18 cellular contexts compared by ENCODE assay signal in the genomic region with DNA sequence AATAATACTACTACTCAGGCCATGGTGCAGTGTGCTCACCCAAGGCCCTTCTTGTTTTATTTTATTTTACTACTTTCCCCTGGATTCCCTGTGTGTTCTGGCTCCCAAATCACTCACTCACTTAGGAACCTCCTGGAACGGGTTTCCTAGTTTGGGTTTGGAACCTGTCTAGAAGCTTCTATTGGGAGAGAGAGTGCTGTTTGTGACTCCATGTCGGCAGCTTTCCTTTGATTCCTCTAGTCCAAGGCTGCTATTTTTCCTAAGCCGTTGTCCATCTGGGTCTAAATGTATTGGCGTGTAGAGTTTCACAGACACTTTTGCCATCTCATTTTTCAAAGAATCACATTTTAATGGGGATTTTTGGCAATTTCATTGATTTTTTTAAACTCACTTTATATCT.
DNase-seq lines count a peak whose midpoint lies in the region; ATAC-seq and TF ChIP-seq lines count a peak whose summit lies in the region.
"Had no signal": no experiment of that assay in that cellular context is flagged by ENCODE, and none has a peak within 500 bp of the region (broad histone marks: within the 10 kb centered on the region; RNA-seq: fewer than 3 reads in every experiment).

No MANE protein-coding gene starts in this region.

- TF ChIP-seq CTCF in Panc1 (IDR thresholded peaks at IDR 0.05) (no peak), progenitor cell of endocrine pancreas (IDR thresholded peaks at IDR 0.05; ENCODE audit: unreplicated experiment) (no peak)

- POLR2A ChIA-PET in Panc1 (lab: Charles Lee), result no interaction called here

- H3K4me1 Mint-ChIP-seq in progenitor cell of endocrine pancreas (ENCODE audit: low read depth), result peaks cover 69% of the 10 kb centered on the region
- peaks cover 0 to 4% of the 10 kb centered on the region in 2 donors for H3K4me1 Mint-ChIP-seq in natural killer cell treated with Interleukin-12 subunit alpha and Interleukin-12 subunit beta and Interleukin-15 and Interleukin-18, amount 100 ng/mL, for 72 hours (ENCODE audit: low read depth in 2 of 2)

- intact Hi-C loops in Panc1 (cut with micrococcal nuclease; ENCODE audit: unreplicated experiment), result no loop called here

- no TSS peak for BruUV-seq in Panc1 (replicated peaks; lab: Mats Ljungman, UMichigan)

- H3K4me3 Mint-ChIP-seq in progenitor cell of endocrine pancreas (ENCODE audit: low read depth), result peak overlapping the region; percentile 51
- no peak overlapping the region for H3K4me3 Mint-ChIP-seq in natural killer cell treated with Interleukin-12 subunit alpha and Interleukin-12 subunit beta and Interleukin-15 and Interleukin-18, amount 100 ng/mL, for 72 hours
- H3K4me3 Mint-ChIP-seq: H9 had no signal

- in situ Hi-C loops in Panc1 (cut with HindIII; ENCODE audit: low pct_unique_long_range_greater_than_20kb, low sequenced_read_pairs), result no loop called here

- no peak overlapping the region for H3K4me3 ChIP-seq in Panc1 (ENCODE audit: low read depth in 2 of 2, low read length in 2 of 2)
- H3K4me3 ChIP-seq in MG63, result no peak overlapping the region
- H3K4me3 ChIP-seq: K562, PC-9, SJSA1 had no signal

- no peaks in the 10 kb centered on the region for H3K36me3 Mint-ChIP-seq in progenitor cell of endocrine pancreas (ENCODE audit: insufficient read depth)
- H3K36me3 Mint-ChIP-seq in natural killer cell treated with Interleukin-12 subunit alpha and Interleukin-12 subunit beta and Interleukin-15 and Interleukin-18, amount 100 ng/mL, for 72 hours, result no peaks in the 10 kb centered on the region

- CTCF ChIA-PET in Panc1 (lab: Charles Lee), result no interaction called here

- H3K36me3 ChIP-seq in Panc1 (ENCODE audit: control insufficient read depth, insufficient read depth, low read length), result no peaks in the 10 kb centered on the region
- H3K36me3 ChIP-seq in MG63, result no peaks in the 10 kb centered on the region
- H3K36me3 ChIP-seq: SJSA1 had no signal

- H3K27ac ChIP-seq in Panc1 (ENCODE audit: low read length), result peak overlapping the region; percentile 67
- H3K27ac ChIP-seq: PC-9, SJSA1 had no signal

- H3K27me3 ChIP-seq in Panc1 (ENCODE audit: control insufficient read depth, insufficient read depth, low read length), result no peaks in the 10 kb centered on the region
- no peaks in the 10 kb centered on the region for H3K27me3 ChIP-seq in MG63
- H3K27me3 ChIP-seq: SJSA1 had no signal

- H3K27me3 Mint-ChIP-seq in progenitor cell of endocrine pancreas, result no peaks in the 10 kb centered on the region
- peaks cover 0 to 9% of the 10 kb centered on the region in 2 donors for H3K27me3 Mint-ChIP-seq in natural killer cell treated with Interleukin-12 subunit alpha and Interleukin-12 subunit beta and Interleukin-15 and Interleukin-18, amount 100 ng/mL, for 72 hours

- H3K9me3 Mint-ChIP-seq in progenitor cell of endocrine pancreas (ENCODE audit: low read depth), result no peaks in the 10 kb centered on the region
- H3K9me3 Mint-ChIP-seq in natural killer cell treated with Interleukin-12 subunit alpha and Interleukin-12 subunit beta and Interleukin-15 and Interleukin-18, amount 100 ng/mL, for 72 hours, result peaks cover 4% of the 10 kb centered on the region
- H3K9me3 Mint-ChIP-seq: H9 had no signal

- ATAC-seq in Panc1 (no peak), left lobe of liver (peak; percentile 9), HG02763 (IDR thresholded peaks at IDR 0.05; ENCODE audit: unreplicated experiment) (no peak)
- no peak for ATAC-seq in natural killer cell treated with Interleukin-12 subunit alpha and Interleukin-12 subunit beta and Interleukin-15 and Interleukin-18, amount 100 ng/mL, for 72 hours

- no peaks in the 10 kb centered on the region for H3K9me3 ChIP-seq in Panc1 (ENCODE audit: control insufficient read depth, insufficient read depth, low read depth, low read length)
- H3K9me3 ChIP-seq in MG63, result no peaks in the 10 kb centered on the region
- H3K9me3 ChIP-seq: SJSA1 had no signal

- H3K4me1 ChIP-seq in Panc1 (ENCODE audit: control insufficient read depth, insufficient read depth, low read length), result peaks cover 23% of the 10 kb centered on the region

- peak; percentile 68 for DNase-seq in DMS53 (lab: John Stamatoyannopoulos, UW)
- no peak for DNase-seq in Panc1 (ENCODE audit: low read depth, low spot score)
- DNase-seq in left lobe of liver (ENCODE audit: low spot score), result no peak
- DNase-seq in progenitor cell of endocrine pancreas (ENCODE audit: low spot score, unreplicated experiment), result no peak
- DNase-seq in natural killer cell treated with Interleukin-12 subunit alpha and Interleukin-12 subunit beta and Interleukin-15 and Interleukin-18, amount 100 ng/mL, for 72 hours (ENCODE audit: low spot score), result no peak
- DNase-seq in MG63, result no peak
- DNase-seq: DMS153, Kasumi-1, NCI-H1694, NCI-H226, NCI-H510A, PC-9, Right ventricle myocardium superior, RPMI8226 had no signal

- peak overlapping the region; percentile 96 for H3K27ac Mint-ChIP-seq in progenitor cell of endocrine pancreas
- no peak overlapping the region for H3K27ac Mint-ChIP-seq in natural killer cell treated with Interleukin-12 subunit alpha and Interleukin-12 subunit beta and Interleukin-15 and Interleukin-18, amount 100 ng/mL, for 72 hours
- H3K27ac Mint-ChIP-seq: H9 had no signal
